ENCODE assay signal across 13 cellular contexts in the genomic region with DNA sequence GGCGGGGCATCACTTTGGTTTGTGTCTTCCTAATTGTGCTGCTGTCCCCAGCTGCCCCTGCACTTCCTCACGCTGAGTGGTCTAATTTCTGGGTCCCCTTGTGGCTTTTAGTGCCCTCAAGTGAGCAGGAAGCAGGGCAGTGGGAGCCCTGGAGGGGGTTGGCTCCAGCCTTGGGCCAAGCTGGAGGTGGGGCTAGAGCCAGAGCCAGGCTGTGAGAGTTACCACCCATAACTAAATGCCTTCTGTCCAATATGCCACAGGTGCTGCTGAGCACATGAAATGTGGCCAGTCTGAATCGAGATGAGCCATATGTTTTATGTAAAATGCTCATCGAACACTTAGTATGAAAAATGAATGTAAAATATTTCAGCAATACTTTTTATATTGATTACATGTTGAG. TPM values are rescaled to one million over a fixed set of nuclear protein-coding genes. Genes with fewer than 3 reads are reported as not detected.
A peak's percentile ranks its signal among the peaks of the same experiment; 100 is the strongest.
DNase-seq lines count a peak whose midpoint lies in the region; ATAC-seq, FAIRE-seq and TF ChIP-seq lines count a peak whose summit lies in the region.
"Not testable (repeated sequence)": the region's sequence is repeated elsewhere in the genome, so short reads cannot be mapped to it uniquely, and the experiment has no call there.
"Had no signal": no experiment of that assay in that cellular context is flagged by ENCODE, and none has a peak within 500 bp of the region (broad histone marks: within the 10 kb centered on the region; RNA-seq: fewer than 3 reads in every experiment).

No MANE protein-coding gene starts in this region.

- H3K36me3 Mint-ChIP-seq in activated CD8-positive, alpha-beta memory T cell treated with anti-CD3 and anti-CD28 coated beads, Interleukin-2, amount 10 ng/mL, durations not matched to agents 7 days and 5 days, result peaks cover 37% of the 10 kb centered on the region
- peaks cover 23% of the 10 kb centered on the region for H3K36me3 Mint-ChIP-seq in activated naive CD8-positive, alpha-beta T cell treated with anti-CD3 and anti-CD28 coated beads, Interleukin-2, amount 50 U/mL, for 24 hours (ENCODE audit: low read depth)

- H3K27ac Mint-ChIP-seq in activated CD8-positive, alpha-beta memory T cell treated with anti-CD3 and anti-CD28 coated beads, Interleukin-2, amount 10 ng/mL, durations not matched to agents 7 days and 5 days, result peak overlapping the region; percentile 11
- H3K27ac Mint-ChIP-seq in activated naive CD8-positive, alpha-beta T cell treated with anti-CD3 and anti-CD28 coated beads, Interleukin-2, amount 50 U/mL, for 24 hours, result peak overlapping the region; percentile 80

- not testable (repeated sequence) for H2AFZ ChIP-seq in HepG2 (ENCODE audit: low read length)

- H3K79me2 ChIP-seq in HepG2 (ENCODE audit: insufficient read depth, low read length), result not testable (repeated sequence)

- H3K4me1 Mint-ChIP-seq in activated CD8-positive, alpha-beta memory T cell treated with anti-CD3 and anti-CD28 coated beads, Interleukin-2, amount 10 ng/mL, durations not matched to agents 7 days and 5 days, result peaks cover 44% of the 10 kb centered on the region
- H3K4me1 Mint-ChIP-seq in activated naive CD8-positive, alpha-beta T cell treated with anti-CD3 and anti-CD28 coated beads, Interleukin-2, amount 50 U/mL, for 24 hours, result peaks cover 49% of the 10 kb centered on the region

- H3K9ac ChIP-seq in HepG2 (ENCODE audit: insufficient read depth, low read depth, low read length), result not testable (repeated sequence)

- not testable (repeated sequence) for BruUV-seq in HepG2 (replicated peaks; lab: Mats Ljungman, UMichigan)

- H3K4me2 ChIP-seq in HepG2 (ENCODE audit: low read depth, low read length), result peak overlapping the region; percentile 47

- CTCF ChIA-PET in activated CD8-positive, alpha-beta memory T cell treated with anti-CD3 and anti-CD28 coated beads, Interleukin-2, amount 10 ng/mL, durations not matched to agents 7 days and 5 days (lab: Charles Lee); HepG2 (lab: Yijun Ruan, JAX; ENCODE audit: low intra/inter-chr PET ratio, low total read pairs): not testable (repeated sequence)

- H3K4me1 ChIP-seq in HepG2 (ENCODE audit: insufficient read depth, low read length), result peaks cover 31% of the 10 kb centered on the region
- H3K4me1 ChIP-seq in upper lobe of right lung, result not testable (repeated sequence)

- H3K27me3 Mint-ChIP-seq in activated CD8-positive, alpha-beta memory T cell treated with anti-CD3 and anti-CD28 coated beads, Interleukin-2, amount 10 ng/mL, durations not matched to agents 7 days and 5 days; activated naive CD8-positive, alpha-beta T cell treated with anti-CD3 and anti-CD28 coated beads, Interleukin-2, amount 50 U/mL, for 24 hours: not testable (repeated sequence)

- DNase-seq in DMS 273 (lab: John Stamatoyannopoulos, UW; ENCODE audit: unreplicated experiment) (peak; percentile 54), SW480 (ENCODE audit: low spot score) (peak; percentile 20), upper lobe of right lung (peak; percentile 11)
- not testable (repeated sequence) for DNase-seq in HTR-8/SVneo (ENCODE audit: insufficient read length, low spot score); activated CD8-positive, alpha-beta memory T cell treated with anti-CD3 and anti-CD28 coated beads, Interleukin-2, amount 10 ng/mL, durations not matched to agents 7 days and 5 days; activated naive CD8-positive, alpha-beta T cell treated with anti-CD3 and anti-CD28 coated beads, Interleukin-2, amount 50 U/mL, for 24 hours; HepG2 (ENCODE audit: low spot score)

- not testable (repeated sequence) for H3K9me3 ChIP-seq in HepG2 (ENCODE audit: low read length); upper lobe of right lung

- H3K36me3 ChIP-seq in HepG2 (replicated peaks in 1 of 2; ENCODE audit: control insufficient read depth in 1 of 2, insufficient read depth in 2 of 2, low read length in 2 of 2); upper lobe of right lung: not testable (repeated sequence)

- not testable (repeated sequence) for H4K20me1 ChIP-seq in HepG2 (ENCODE audit: insufficient read depth, low read length)

- ATAC-seq in activated CD8-positive, alpha-beta memory T cell treated with anti-CD3 and anti-CD28 coated beads, Interleukin-2, amount 10 ng/mL, durations not matched to agents 7 days and 5 days, result peak; percentile 12
- ATAC-seq in activated naive CD8-positive, alpha-beta T cell treated with anti-CD3 and anti-CD28 coated beads, Interleukin-2, amount 50 U/mL, for 24 hours; HepG2; upper lobe of right lung: not testable (repeated sequence)

- not testable (repeated sequence) for H3K27ac ChIP-seq in HepG2 (ENCODE audit: extremely low read length, insufficient read depth, low read length); upper lobe of right lung

- not testable (repeated sequence) for TF ChIP-seq RAD21 in HepG2 (CRISPR knock-in tag; IDR thresholded peaks at IDR 0.05)

- H3K27me3 ChIP-seq in HepG2 (ENCODE audit: control insufficient read depth in 1 of 2, insufficient read depth in 2 of 2, low read length in 2 of 2); upper lobe of right lung: not testable (repeated sequence)

- WGBS in HepG2 (ENCODE audit: low lambda C conversion rate), result 56% methylated on average over 3 of the region's 4 CpGs

- FAIRE-seq in HTR-8/SVneo (lab: Jason Lieb, UNC), result peak; percentile 51
- not testable (repeated sequence) for FAIRE-seq in HepG2 (lab: Jason Lieb, UNC)

- TF ChIP-seq EP300 in HepG2 (IDR thresholded peaks at IDR 0.05; ENCODE audit: low read depth in 2 of 2, low read length in 2 of 2); HepG2 (CRISPR knock-in tag; IDR thresholded peaks at IDR 0.05; ENCODE audit: borderline replicate concordance): not testable (repeated sequence)

- H3K9me3 Mint-ChIP-seq in activated CD8-positive, alpha-beta memory T cell treated with anti-CD3 and anti-CD28 coated beads, Interleukin-2, amount 10 ng/mL, durations not matched to agents 7 days and 5 days (ENCODE audit: low read depth); activated naive CD8-positive, alpha-beta T cell treated with anti-CD3 and anti-CD28 coated beads, Interleukin-2, amount 50 U/mL, for 24 hours: not testable (repeated sequence)

- H3K4me3 ChIP-seq in HepG2 (replicated peaks in 1 of 3; ENCODE audit: insufficient read depth in 1 of 3, low read depth in 2 of 3, low read length in 3 of 3); upper lobe of right lung: not testable (repeated sequence)

- not testable (repeated sequence) for TF ChIP-seq CTCF in HepG2 (CRISPR knock-in tag; IDR thresholded peaks at IDR 0.05); upper lobe of right lung (IDR thresholded peaks at IDR 0.05)

- in situ Hi-C loops in HepG2 (cut with HindIII; ENCODE audit: extremely low pct_ligation_motif_present, low pct_unique_long_range_greater_than_20kb), result not testable (repeated sequence)

- TF ChIP-seq POLR2A in HepG2 (IDR thresholded peaks at IDR 0.05; ENCODE audit: insufficient read depth in 1 of 2, low read depth in 2 of 2, low read length in 2 of 2), result not testable (repeated sequence)

- POLR2A ChIA-PET in HepG2 (lab: Yijun Ruan, JAX), result not testable (repeated sequence)

- intact Hi-C loops in HepG2 (cut with micrococcal nuclease; ENCODE audit: unreplicated experiment); upper lobe of right lung (cut with DNase I): not testable (repeated sequence)

- H3K4me3 Mint-ChIP-seq in activated CD8-positive, alpha-beta memory T cell treated with anti-CD3 and anti-CD28 coated beads, Interleukin-2, amount 10 ng/mL, durations not matched to agents 7 days and 5 days; activated naive CD8-positive, alpha-beta T cell treated with anti-CD3 and anti-CD28 coated beads, Interleukin-2, amount 50 U/mL, for 24 hours: not testable (repeated sequence)

RNA-seq across cellular contexts. Expression of a gene that starts 5.2 kb away (rescaled TPM):
- 100 to 1,000 TPM; 296 to 396 TPM for total RNA-seq in activated CD8-positive, alpha-beta memory T cell treated with anti-CD3 and anti-CD28 coated beads, Interleukin-2, amount 10 ng/mL, durations not matched to agents 7 days and 5 days
- total RNA-seq in HepG2 (2016; rRNA removed; fragmentation: Illumina TruSeq; extraction: Trizol), result not detected in 2 replicates
- not detected in 2 replicates for total RNA-seq in HepG2 (2016; cell fraction: cytosol; rRNA removed; fragmentation: Illumina TruSeq; extraction: Trizol; ENCODE audit: low read depth)
- total RNA-seq in HepG2 (2016; cell fraction: insoluble cytoplasmic fraction; rRNA removed; fragmentation: Illumina TruSeq; extraction: Trizol), result not detected in 2 replicates
- not detected in 2 replicates for total RNA-seq in HepG2 (2016; cell fraction: membrane; rRNA removed; fragmentation: Illumina TruSeq; extraction: Trizol)
- not detected in 2 replicates for total RNA-seq in HepG2 (2016; cell fraction: nucleus; rRNA removed; fragmentation: Illumina TruSeq; extraction: Trizol)
- 0.04 TPM in 1 of 2 replicates, not detected in the other for polyA plus RNA-seq in HepG2 (2011; rRNA removed)
- 0.04 TPM in 1 of 2 replicates, not detected in the other for polyA plus RNA-seq in HepG2 (2011; cell fraction: cytosol; rRNA removed)
- polyA plus RNA-seq in HepG2 (2011; cell fraction: nucleus; rRNA removed), result not detected in 2 replicates
- polyA plus RNA-seq in HepG2 (2012), result 0.17 TPM in 1 of 2 replicates, not detected in the other
- polyA plus RNA-seq in HepG2 (2016; cell fraction: cytosol; fragmentation: Illumina TruSeq; extraction: Trizol; ENCODE audit: low read depth), result not detected in 2 replicates
- not detected in 2 replicates for polyA plus RNA-seq in HepG2 (2016; cell fraction: insoluble cytoplasmic fraction; fragmentation: Illumina TruSeq; extraction: Trizol; ENCODE audit: low read depth)
- not detected in 2 replicates for polyA plus RNA-seq in HepG2 (2016; cell fraction: membrane; fragmentation: Illumina TruSeq; extraction: Trizol; ENCODE audit: low read depth)
- not detected in 2 replicates for polyA plus RNA-seq in HepG2 (2016; cell fraction: nucleus; fragmentation: Illumina TruSeq; extraction: Trizol; ENCODE audit: insufficient read depth, low read depth)
- not detected in 2 replicates for polyA minus RNA-seq in HepG2 (2011; rRNA and poly(A)+ RNA removed; ENCODE audit: low replicate concordance)
- not detected in 2 replicates for polyA minus RNA-seq in HepG2 (2011; cell fraction: cytosol; rRNA and poly(A)+ RNA removed)
- not detected in 2 replicates for polyA minus RNA-seq in HepG2 (2011; cell fraction: nucleus; rRNA and poly(A)+ RNA removed)
- total RNA-seq in upper lobe of right lung, result 2.1 TPM
- total RNA-seq: A673, Calu3, GM23248, HT-29, IMR-90 had no signal
- polyA plus RNA-seq: AG04450, GM23248, IMR-90 had no signal

Comparison
In these comparisons a context has a peak if more than half of its experiments do, and no peak if none do; other contexts are left out.
1. RNA of a gene that starts 5.2 kb away (total RNA-seq): 296 to 396 TPM in activated CD8-positive, alpha-beta memory T cell treated with anti-CD3 and anti-CD28 coated beads, Interleukin-2, amount 10 ng/mL, durations not matched to agents 7 days and 5 days; 2.1 TPM in upper lobe of right lung (single experiment) and not detected in HepG2; every median in the first group is over 10 times any median in the second.